11 cellular contexts compared by ENCODE assay signal in the genomic region with DNA sequence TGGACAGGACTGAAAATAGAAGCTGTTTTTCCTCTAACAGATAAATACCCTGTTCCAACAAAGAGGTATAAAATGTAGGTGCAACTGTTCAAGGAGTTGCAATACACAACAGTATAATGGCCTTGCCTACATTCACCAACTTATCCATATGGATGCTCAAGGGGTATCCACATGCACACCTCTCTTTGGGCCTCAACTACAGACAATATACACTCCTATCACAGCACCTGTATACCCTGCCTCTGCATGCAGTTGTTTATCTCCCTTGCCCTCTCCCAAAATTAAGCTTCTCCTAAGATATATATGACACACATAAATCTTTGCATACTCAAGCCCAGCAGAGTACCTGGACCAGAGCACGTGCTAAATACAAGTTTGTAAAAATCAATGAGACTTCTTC. TPM values are rescaled to one million over a fixed set of nuclear protein-coding genes. Genes with fewer than 3 reads are reported as not detected.
DNase-seq lines count a peak whose midpoint lies in the region; ATAC-seq and TF ChIP-seq lines count a peak whose summit lies in the region.
"Had no signal": no experiment of that assay in that cellular context is flagged by ENCODE, and none has a peak within 500 bp of the region (broad histone marks: within the 10 kb centered on the region; RNA-seq: fewer than 3 reads in every experiment).

No MANE protein-coding gene starts in this region.

- no peak for ATAC-seq in PC-3

- no peak for DNase-seq in activated naive CD4-positive, alpha-beta T cell treated with anti-CD3 and anti-CD28 coated beads, Interleukin-2, amount 10 ng/mL, durations not matched to agents 7 days and 5 days
- no peak for DNase-seq in activated naive CD4-positive, alpha-beta T cell (lab: John Stamatoyannopoulos, UW)
- DNase-seq in PC-3 (no peak), mammary epithelial cell (no peak), type B pancreatic cell (ENCODE audit: extremely low spot score, unreplicated experiment) (no peak), posterior cingulate gyrus (no peak), left ventricle myocardium inferior (no peak)
- DNase-seq in stimulated activated CD4-positive, alpha-beta T cell treated with anti-CD3 and anti-CD28 coated beads, Interleukin-4, amount 100 ng/mL, for 4 hours, result no peak
- DNase-seq: adrenal gland, NCI-H1105 treated with DMSO at 0.1 percent for 48 hours had no signal

- CTCF ChIA-PET in activated naive CD4-positive, alpha-beta T cell treated with anti-CD3 and anti-CD28 coated beads, Interleukin-2, amount 10 ng/mL, durations not matched to agents 7 days and 5 days (lab: Charles Lee), result no interaction called here
- CTCF ChIA-PET in PC-3 (lab: Charles Lee), result no interaction called here
- CTCF ChIA-PET in mammary epithelial cell (lab: Charles Lee; ENCODE audit: low non-redundant PET), result interaction anchor here (0.9 kb wide), 1 partner anchor 439 kb away, joined by 3 read pairs; no protein-coding TSS in a partner anchor

- peaks cover 57% of the 10 kb centered on the region for H3K36me3 Mint-ChIP-seq in activated naive CD4-positive, alpha-beta T cell treated with anti-CD3 and anti-CD28 coated beads, Interleukin-2, amount 10 ng/mL, durations not matched to agents 7 days and 5 days
- H3K36me3 Mint-ChIP-seq in type B pancreatic cell, result peaks cover 31% of the 10 kb centered on the region

- peak overlapping the region; percentile 72 for H3K4me2 ChIP-seq in PC-3 (ENCODE audit: low read length)
- H3K4me2 ChIP-seq in mammary epithelial cell (ENCODE audit: insufficient read depth, low read depth, low read length), result peak overlapping the region; percentile 74

- H4K20me1 ChIP-seq in PC-3 (ENCODE audit: low read length) (no peaks in the 10 kb centered on the region), mammary epithelial cell (ENCODE audit: insufficient read depth, low read length) (no peaks in the 10 kb centered on the region)

- H3K36me3 ChIP-seq in PC-3 (ENCODE audit: low read depth, low read length) (peaks cover 16% of the 10 kb centered on the region), mammary epithelial cell (ENCODE audit: insufficient read depth, low read length) (peaks cover 4% of the 10 kb centered on the region), left ventricle myocardium inferior (peaks cover 13% of the 10 kb centered on the region)
- H3K36me3 ChIP-seq: adrenal gland had no signal

- in situ Hi-C loops in mammary epithelial cell (cut with MboI; ENCODE audit: low sequenced_read_pairs in 2 of 2), result no loop called here

- H3K27me3 ChIP-seq in PC-3 (ENCODE audit: low read length) (no peaks in the 10 kb centered on the region), mammary epithelial cell (ENCODE audit: insufficient read depth, low read length) (no peaks in the 10 kb centered on the region), left ventricle myocardium inferior (ENCODE audit: low read depth) (no peaks in the 10 kb centered on the region)
- H3K27me3 ChIP-seq: adrenal gland had no signal

- H3K79me2 ChIP-seq in PC-3 (ENCODE audit: low read length) (peaks cover 53% of the 10 kb centered on the region), mammary epithelial cell (ENCODE audit: insufficient read depth, low read length) (peaks cover 75% of the 10 kb centered on the region)

- H3K9me3 ChIP-seq in PC-3 (ENCODE audit: low read length) (no peaks in the 10 kb centered on the region), mammary epithelial cell (replicated peaks; ENCODE audit: insufficient read depth, low read length) (no peaks in the 10 kb centered on the region), left ventricle myocardium inferior (replicated peaks) (no peaks in the 10 kb centered on the region)
- H3K9me3 ChIP-seq: adrenal gland had no signal

- dilution Hi-C loops in mammary epithelial cell (cut with HindIII; ENCODE audit: low sequenced_read_pairs), result no loop called here

- H3K27ac ChIP-seq in PC-3 (ENCODE audit: low read length) (peak overlapping the region; percentile 93), mammary epithelial cell (ENCODE audit: insufficient read depth, low read depth, low read length) (peak overlapping the region; percentile 99), left ventricle myocardium inferior (replicated peaks) (no peak overlapping the region)
- H3K27ac ChIP-seq: adrenal gland had no signal

- POLR2A ChIA-PET in PC-3 (lab: Charles Lee; ENCODE audit: unreplicated experiment), result no interaction called here

- 89% methylated on average over 1 of the region's 1 CpG for WGBS in mammary epithelial cell (ENCODE audit: low coverage, missing lambda C conversion rate)

- H3K9ac ChIP-seq in PC-3 (ENCODE audit: low read length), result peak overlapping the region; percentile 64
- peak overlapping the region; percentile 84 for H3K9ac ChIP-seq in mammary epithelial cell (ENCODE audit: insufficient read depth, low read length)

- peaks cover 30% of the 10 kb centered on the region for H3K4me1 Mint-ChIP-seq in activated naive CD4-positive, alpha-beta T cell treated with anti-CD3 and anti-CD28 coated beads, Interleukin-2, amount 10 ng/mL, durations not matched to agents 7 days and 5 days
- H3K4me1 Mint-ChIP-seq in type B pancreatic cell (ENCODE audit: unreplicated experiment), result peaks cover 8% of the 10 kb centered on the region

- H3K4me3 ChIP-seq in PC-3 (ENCODE audit: low read length) (peak overlapping the region; percentile 60), mammary epithelial cell (replicated peaks in 1 of 3; ENCODE audit: insufficient read depth in 1 of 3, low read depth in 2 of 3, low read length in 3 of 3) (peak overlapping the region in 2 of 3 experiments; percentile 27 to 41), left ventricle myocardium inferior (no peak overlapping the region)
- H3K4me3 ChIP-seq: adrenal gland had no signal

- TF ChIP-seq CTCF in PC-3 (conservative IDR thresholded peaks at IDR 0.05; ENCODE audit: low read depth, low read length), result no peak
- no peak for TF ChIP-seq CTCF in mammary epithelial cell (conservative IDR thresholded peaks at IDR 0.05 in 1 of 2, IDR thresholded peaks at IDR 0.05 in 1 of 2; ENCODE audit: extremely low read depth in 1 of 2, insufficient read depth in 1 of 2, low read depth in 1 of 2, low read length in 2 of 2)
- TF ChIP-seq CTCF in type B pancreatic cell (conservative IDR thresholded peaks at IDR 0.05), result no peak
- no peak for TF ChIP-seq CTCF in left ventricle myocardium inferior (IDR thresholded peaks at IDR 0.05; ENCODE audit: borderline replicate concordance)

- no peaks in the 10 kb centered on the region for H3K9me3 Mint-ChIP-seq in activated naive CD4-positive, alpha-beta T cell treated with anti-CD3 and anti-CD28 coated beads, Interleukin-2, amount 10 ng/mL, durations not matched to agents 7 days and 5 days
- H3K9me3 Mint-ChIP-seq in type B pancreatic cell, result no peaks in the 10 kb centered on the region
- H3K9me3 Mint-ChIP-seq: dendritic cell treated with granulocyte-macrophage colony-stimulating factor and Interleukin-4, amounts not matched to agents 40 ng/mL and 50 ng/mL, for 4 days had no signal

- H3K9me2 ChIP-seq in PC-3 (replicated peaks; ENCODE audit: low read length), result no peaks in the 10 kb centered on the region

- peak overlapping the region; percentile 77 for H3K27ac Mint-ChIP-seq in activated naive CD4-positive, alpha-beta T cell treated with anti-CD3 and anti-CD28 coated beads, Interleukin-2, amount 10 ng/mL, durations not matched to agents 7 days and 5 days
- peak overlapping the region; percentile 80 for H3K27ac Mint-ChIP-seq in type B pancreatic cell
- H3K27ac Mint-ChIP-seq: dendritic cell treated with granulocyte-macrophage colony-stimulating factor and Interleukin-4, amounts not matched to agents 40 ng/mL and 50 ng/mL, for 4 days had no signal

- intact Hi-C loops in PC-3 (cut with micrococcal nuclease), result loop anchor here (2.0 to 5.0 kb wide), 2 partner anchors 33 to 1111 kb away; a partner anchor contains a TSS
- intact Hi-C loops in mammary epithelial cell (cut with micrococcal nuclease), result loop anchor here (5.0 kb wide), 1 partner anchor 39 kb away; a partner anchor contains a TSS
- intact Hi-C loops in posterior cingulate gyrus (cut with DNase I), result no loop called here
- intact Hi-C loops in left ventricle myocardium inferior (cut with micrococcal nuclease), result no loop called here

- no peaks in the 10 kb centered on the region for H3K27me3 Mint-ChIP-seq in activated naive CD4-positive, alpha-beta T cell treated with anti-CD3 and anti-CD28 coated beads, Interleukin-2, amount 10 ng/mL, durations not matched to agents 7 days and 5 days
- H3K27me3 Mint-ChIP-seq in type B pancreatic cell, result no peaks in the 10 kb centered on the region
- H3K27me3 Mint-ChIP-seq: dendritic cell treated with granulocyte-macrophage colony-stimulating factor and Interleukin-4, amounts not matched to agents 40 ng/mL and 50 ng/mL, for 4 days had no signal

- H3K4me1 ChIP-seq in PC-3 (ENCODE audit: insufficient read depth, low read length), result peaks cover 30% of the 10 kb centered on the region
- peaks cover 14% of the 10 kb centered on the region for H3K4me1 ChIP-seq in mammary epithelial cell (ENCODE audit: insufficient read depth, low read length)
- H3K4me1 ChIP-seq in left ventricle myocardium inferior, result peaks cover 29% of the 10 kb centered on the region

- H2AFZ ChIP-seq in PC-3 (ENCODE audit: low read length) (peak overlapping the region; percentile 58; the same call in 1 of the 2 replicates), mammary epithelial cell (ENCODE audit: low read depth, low read length) (no peak overlapping the region)

- BruUV-seq in PC-3 (replicated peaks; lab: Mats Ljungman, UMichigan), result TSS peak; percentile 33
- BruUV-seq in mammary epithelial cell (replicated peaks; lab: Mats Ljungman, UMichigan), result no TSS peak

- H3K4me3 Mint-ChIP-seq in activated naive CD4-positive, alpha-beta T cell treated with anti-CD3 and anti-CD28 coated beads, Interleukin-2, amount 10 ng/mL, durations not matched to agents 7 days and 5 days, result no peak overlapping the region
- H3K4me3 Mint-ChIP-seq in type B pancreatic cell, result no peak overlapping the region
- H3K4me3 Mint-ChIP-seq: dendritic cell treated with granulocyte-macrophage colony-stimulating factor and Interleukin-4, amounts not matched to agents 40 ng/mL and 50 ng/mL, for 4 days had no signal

- H3F3A ChIP-seq in PC-3 (ENCODE audit: low read length, unreplicated experiment), result no peaks in the 10 kb centered on the region

RNA-seq across cellular contexts. Expression of a gene that starts 37.3 kb away (rescaled TPM):
- total RNA-seq in PC-3 (2014; rRNA removed) (56.7 and 78.6 TPM in 2 replicates), mammary epithelial cell (10 to 100 TPM; 64.3 to 68.8 TPM), type B pancreatic cell (ENCODE audit: low replicate concordance) (46.0 and 58.4 TPM in 2 replicates), left ventricle myocardium inferior (56.3 TPM)
- 61.4 TPM for polyA plus RNA-seq in mammary epithelial cell
- 18.0 TPM for polyA minus RNA-seq in mammary epithelial cell

Comparison
In these comparisons a context has a peak if more than half of its experiments do, and no peak if none do; other contexts are left out.
1. intact Hi-C loops: an anchor here in PC-3 (2.0 to 5.0 kb wide) and mammary epithelial cell (5.0 kb wide); none called in posterior cingulate gyrus and left ventricle myocardium inferior.